In genomic region chr22:27959335-27960090, GRCh38 we compare ENCODE assay signal across 23 cellular contexts. TPM values are rescaled to one million over a fixed set of nuclear protein-coding genes. Genes with fewer than 3 reads are reported as not detected.
DNase-seq lines count a peak whose midpoint lies in the region; ATAC-seq, FAIRE-seq and TF ChIP-seq lines count a peak whose summit lies in the region.
"Had no signal": no experiment of that assay in that cellular context is flagged by ENCODE, and none has a peak within 500 bp of the region (broad histone marks: within the 10 kb centered on the region; RNA-seq: fewer than 3 reads in every experiment).

No MANE protein-coding gene starts in this region.

- H3K36me3 ChIP-seq in HEK293 (ENCODE audit: control insufficient read depth in 2 of 2, insufficient read depth in 1 of 2, low read length in 2 of 2) (no peaks in the 10 kb centered on the region), pancreas (no peaks in the 10 kb centered on the region), ovary (no peaks in the 10 kb centered on the region)
- H3K36me3 ChIP-seq: BLaER1, upper lobe of right lung had no signal

- H3K27me3 Mint-ChIP-seq in T-helper 17 cell, result no peaks in the 10 kb centered on the region
- H3K27me3 Mint-ChIP-seq: activated CD4-positive, alpha-beta memory T cell treated with anti-CD3 and anti-CD28 coated beads, Interleukin-2, amount 10 ng/mL, durations not matched to agents 7 days and 5 days; progenitor cell of endocrine pancreas; stimulated activated memory B cell treated with anti-CD40 and anti-IgM and Interleukin-4, amounts not matched to agents 10 μg/mL and 1 μg/mL and 100 μg/mL, for 72 hours had no signal

- H3K9me3 ChIP-seq in HEK293 (ENCODE audit: control insufficient read depth, insufficient read depth, low read depth, low read length), result no peaks in the 10 kb centered on the region
- no peaks in the 10 kb centered on the region for H3K9me3 ChIP-seq in pancreas
- H3K9me3 ChIP-seq in T-helper 17 cell (ENCODE audit: control insufficient read depth, low read length, poor library complexity, severe bottlenecking), result no peaks in the 10 kb centered on the region
- no peaks in the 10 kb centered on the region for H3K9me3 ChIP-seq in ovary
- H3K9me3 ChIP-seq: upper lobe of right lung had no signal

- DNase-seq in DMS 273 treated with DMSO at 0.1 percent for 48 hours (lab: John Stamatoyannopoulos, UW) (peak; percentile 38), dermis microvascular lymphatic vessel endothelial cell (ENCODE audit: low read depth in 2 of 2) (peak; percentile 54 to 56), pancreas (peak in 1 of 6 donors; percentile 9), HCEC 1CT (no peak), T-helper 17 cell (no peak), ovary (no peak)
- DNase-seq: activated CD4-positive, alpha-beta memory T cell treated with anti-CD3 and anti-CD28 coated beads, Interleukin-2, amount 10 ng/mL, durations not matched to agents 7 days and 5 days; activated naive CD4-positive, alpha-beta T cell treated with anti-CD3 and anti-CD28 coated beads for 36 hours; effector CD4-positive, alpha-beta T cell; hypothalamus; left colon; NCI-H82; T-helper 1 cell; upper lobe of right lung had no signal

- H3K36me3 Mint-ChIP-seq in T-helper 17 cell (ENCODE audit: low read depth), result no peaks in the 10 kb centered on the region
- H3K36me3 Mint-ChIP-seq: stimulated activated memory B cell treated with anti-CD40 and anti-IgM and Interleukin-4, amounts not matched to agents 10 μg/mL and 1 μg/mL and 100 μg/mL, for 72 hours had no signal

- H3K4me1 ChIP-seq in HEK293 (ENCODE audit: control insufficient read depth, insufficient read depth, low read length) (peaks cover 23% of the 10 kb centered on the region), pancreas (peaks cover 11 to 14% (median 12%) of the 10 kb centered on the region in 3 donors), ovary (ENCODE audit: insufficient read depth) (peaks cover 7% of the 10 kb centered on the region)
- H3K4me1 ChIP-seq: BLaER1, upper lobe of right lung had no signal

- TF ChIP-seq EP300 in ovary (IDR thresholded peaks at IDR 0.05), result no peak

- FAIRE-seq in pancreas (lab: Jason Lieb, UNC), result no peak
- FAIRE-seq: GM12892, TTC549 had no signal

- intact Hi-C loops in pancreas (cut with DNase I), result no loop called here
- intact Hi-C loops in ovary (cut with DNase I), result no loop called here

- H3K27me3 ChIP-seq in pancreas, result no peaks in the 10 kb centered on the region
- H3K27me3 ChIP-seq in ovary, result no peaks in the 10 kb centered on the region
- H3K27me3 ChIP-seq: BLaER1, upper lobe of right lung had no signal

- no peak overlapping the region for H3K4me3 ChIP-seq in HEK293 (ENCODE audit: low read depth, low read length)
- no peak overlapping the region for H3K4me3 ChIP-seq in pancreas
- H3K4me3 ChIP-seq in ovary, result no peak overlapping the region
- H3K4me3 ChIP-seq: BLaER1, upper lobe of right lung had no signal

- CTCF ChIA-PET in HEK293 (lab: Yijun Ruan, JAX), result interaction anchor here (0.6 kb wide), 1 partner anchor 890 kb away, joined by 4 read pairs; no protein-coding TSS in a partner anchor

- POLR2A ChIA-PET in HEK293 (lab: Yijun Ruan, JAX), result interaction anchor here (1.3 kb wide), 1 partner anchor 41 kb away, joined by 4 read pairs; the partner anchor contains the start of gene PITPNB

- 27 to 30% methylated on average over 8 of the region's 8 CpGs for WGBS in pancreas, 2 donors
- 70 to 77% (median 71%) methylated on average over 8 of the region's 8 CpGs for WGBS in ovary, 3 donors

- H3K27ac Mint-ChIP-seq in T-helper 17 cell, result no peak overlapping the region
- H3K27ac Mint-ChIP-seq: activated CD4-positive, alpha-beta memory T cell treated with anti-CD3 and anti-CD28 coated beads, Interleukin-2, amount 10 ng/mL, durations not matched to agents 7 days and 5 days; activated naive CD4-positive, alpha-beta T cell treated with anti-CD3 and anti-CD28 coated beads for 36 hours; stimulated activated memory B cell treated with anti-CD40 and anti-IgM and Interleukin-4, amounts not matched to agents 10 μg/mL and 1 μg/mL and 100 μg/mL, for 72 hours had no signal

- no peak for TF ChIP-seq POLR2A in ovary (IDR thresholded peaks at IDR 0.05)

- H3K4me1 Mint-ChIP-seq in T-helper 17 cell, result no peaks in the 10 kb centered on the region
- H3K4me1 Mint-ChIP-seq: activated CD4-positive, alpha-beta memory T cell treated with anti-CD3 and anti-CD28 coated beads, Interleukin-2, amount 10 ng/mL, durations not matched to agents 7 days and 5 days; stimulated activated memory B cell treated with anti-CD40 and anti-IgM and Interleukin-4, amounts not matched to agents 10 μg/mL and 1 μg/mL and 100 μg/mL, for 72 hours had no signal

- TF ChIP-seq CTCF in HEK293 (tag by site-specific recombination; IDR thresholded peaks at IDR 0.05) (no peak), pancreas (IDR thresholded peaks at IDR 0.05) (no peak), ovary (IDR thresholded peaks at IDR 0.05) (no peak)

- H3K27ac ChIP-seq in HEK293 (ENCODE audit: extremely low read depth, low read depth, low read length), result no peak overlapping the region
- peak overlapping the region in 1 of 4 donors; percentile 49 for H3K27ac ChIP-seq in pancreas
- H3K27ac ChIP-seq in ovary, result no peak overlapping the region
- H3K27ac ChIP-seq: BLaER1, upper lobe of right lung had no signal

- no peak overlapping the region for H3K4me3 Mint-ChIP-seq in T-helper 17 cell
- H3K4me3 Mint-ChIP-seq: activated CD4-positive, alpha-beta memory T cell treated with anti-CD3 and anti-CD28 coated beads, Interleukin-2, amount 10 ng/mL, durations not matched to agents 7 days and 5 days; activated naive CD4-positive, alpha-beta T cell treated with anti-CD3 and anti-CD28 coated beads for 36 hours; stimulated activated memory B cell treated with anti-CD40 and anti-IgM and Interleukin-4, amounts not matched to agents 10 μg/mL and 1 μg/mL and 100 μg/mL, for 72 hours had no signal

- ATAC-seq in pancreas, result peak; percentile 47 to 80 (median 72)
- no peak for ATAC-seq in HG03442 (IDR thresholded peaks at IDR 0.05; ENCODE audit: unreplicated experiment)
- no peak for ATAC-seq in T-helper 17 cell
- ATAC-seq: activated CD4-positive, CD25-positive, alpha-beta regulatory T cell treated with anti-CD3 and anti-CD28 coated beads, Interleukin-2, amount 50 U/mL, for 24 hours; HCT116; left colon; stimulated activated memory B cell treated with anti-CD40 and anti-IgM and Interleukin-4, amounts not matched to agents 10 μg/mL and 1 μg/mL and 100 μg/mL, for 72 hours; upper lobe of right lung had no signal

TF ChIP-seq in HEK293, 187 proteins besides CTCF, POLR2A, EP300 and RAD21:
- no peak for TF ChIP-seq ZNF354C (tag by site-specific recombination; IDR thresholded peaks at IDR 0.05; ENCODE audit: borderline replicate concordance, low read depth)
- TF ChIP-seq, protein P1, sequence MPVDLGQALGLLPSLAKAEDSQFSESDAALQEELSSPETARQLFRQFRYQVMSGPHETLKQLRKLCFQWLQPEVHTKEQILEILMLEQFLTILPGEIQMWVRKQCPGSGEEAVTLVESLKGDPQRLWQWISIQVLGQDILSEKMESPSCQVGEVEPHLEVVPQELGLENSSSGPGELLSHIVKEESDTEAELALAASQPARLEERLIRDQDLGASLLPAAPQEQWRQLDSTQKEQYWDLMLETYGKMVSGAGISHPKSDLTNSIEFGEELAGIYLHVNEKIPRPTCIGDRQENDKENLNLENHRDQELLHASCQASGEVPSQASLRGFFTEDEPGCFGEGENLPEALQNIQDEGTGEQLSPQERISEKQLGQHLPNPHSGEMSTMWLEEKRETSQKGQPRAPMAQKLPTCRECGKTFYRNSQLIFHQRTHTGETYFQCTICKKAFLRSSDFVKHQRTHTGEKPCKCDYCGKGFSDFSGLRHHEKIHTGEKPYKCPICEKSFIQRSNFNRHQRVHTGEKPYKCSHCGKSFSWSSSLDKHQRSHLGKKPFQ (tag by site-specific recombination; IDR thresholded peaks at IDR 0.05), result 0 out of 2 replicates have a peak, but pooled peaks have one; percentile 11

RNA-seq across cellular contexts. Expression of gene PITPNB, which starts 40.5 kb away (rescaled TPM):
- total RNA-seq in dermis microvascular lymphatic vessel endothelial cell (19.6 and 28.8 TPM in 2 replicates), pancreas (10 to 100 TPM; 20.4 to 38.0 (median 26.9) TPM), T-helper 17 cell (10 to 100 TPM; 54.5 to 72.2 TPM), ovary (10 to 100 TPM; 36.1 to 70.3 (median 60.9) TPM)
- polyA plus RNA-seq in pancreas (10 to 100 TPM; 14.3 to 24.2 TPM), ovary (10 to 100 TPM; 26.6 to 77.2 TPM)

Comparison
In these comparisons a context has a peak if more than half of its experiments do, and no peak if none do; other contexts are left out.
1. DNase-seq: peak in DMS 273 treated with DMSO at 0.1 percent for 48 hours (single experiment) and dermis microvascular lymphatic vessel endothelial cell (2 of 2); none in HCEC 1CT (single experiment), T-helper 17 cell (0 of 3) and ovary (0 of 5).
2. ATAC-seq: peak in pancreas (4 of 4); none in HG03442 (single experiment) and T-helper 17 cell (single experiment).